In the genomic region with DNA sequence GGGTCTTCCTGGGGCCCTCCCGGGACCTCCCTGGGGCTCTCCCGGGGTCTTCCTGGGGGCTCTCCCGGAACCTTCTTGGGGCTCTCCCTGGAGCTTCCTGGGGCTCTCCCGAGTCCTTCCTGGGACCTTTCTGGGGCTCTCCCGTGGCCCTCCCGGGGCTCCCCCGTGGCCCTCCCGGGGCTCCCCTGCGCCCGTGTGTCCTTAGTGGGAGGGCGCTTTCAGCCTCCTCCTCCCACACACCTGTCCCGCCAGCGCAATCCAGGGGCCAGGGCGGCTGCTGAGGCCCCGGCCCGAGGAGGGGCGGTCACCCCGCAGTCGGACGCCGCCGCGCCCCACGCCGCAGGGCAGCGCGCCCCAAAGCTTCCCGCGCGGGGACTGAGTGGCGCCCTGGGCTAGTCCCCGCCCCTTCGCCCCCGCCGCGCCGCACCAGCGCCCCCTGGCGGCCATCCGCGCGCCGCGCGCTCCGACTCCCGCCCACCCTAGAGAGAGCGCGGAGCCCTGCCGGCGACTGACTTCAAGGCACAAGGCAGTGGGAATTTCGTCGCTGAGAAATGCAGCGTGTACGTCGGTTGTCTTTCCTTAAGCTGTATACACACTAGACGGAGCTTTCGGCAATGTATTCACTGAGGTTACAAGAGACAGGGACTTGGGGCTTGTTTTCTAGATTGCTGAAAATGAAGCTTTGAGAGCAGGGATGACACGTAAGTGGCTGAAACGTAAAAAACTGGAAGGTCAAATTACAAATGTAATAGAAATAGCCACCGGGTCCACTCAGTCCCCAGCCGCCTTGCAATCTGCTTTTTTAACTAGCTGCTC, we compare ENCODE assay signal across 1 cellular context.
TF ChIP-seq lines count a peak whose summit lies in the region.

No MANE protein-coding gene starts in this region.

TF ChIP-seq in K562, 482 proteins besides CTCF, POLR2A, EP300 and RAD21 (continued from another document):
- TF ChIP-seq E2F4 (CRISPR knock-in tag; IDR thresholded peaks at IDR 0.05; ENCODE audit: low read depth) (0 out of 2 replicates have a peak, but pooled peaks have one; percentile 42), ZKSCAN1 (IDR thresholded peaks at IDR 0.05; ENCODE audit: low read depth, low read length) (no peak), THRA (IDR thresholded peaks at IDR 0.05) (no peak), MAFK (IDR thresholded peaks at IDR 0.05; ENCODE audit: low read length) (no peak), VEZF1 (CRISPR knock-in tag; IDR thresholded peaks at IDR 0.05) (peak; percentile 92), ASH1L (IDR thresholded peaks at IDR 0.05; ENCODE audit: borderline replicate concordance, low read depth, partially characterized antibody) (no peak), MTA3 (IDR thresholded peaks at IDR 0.05; ENCODE audit: borderline replicate concordance) (peak; percentile 54; the same call in 1 of the 2 replicates)
- TF ChIP-seq, protein P1, sequence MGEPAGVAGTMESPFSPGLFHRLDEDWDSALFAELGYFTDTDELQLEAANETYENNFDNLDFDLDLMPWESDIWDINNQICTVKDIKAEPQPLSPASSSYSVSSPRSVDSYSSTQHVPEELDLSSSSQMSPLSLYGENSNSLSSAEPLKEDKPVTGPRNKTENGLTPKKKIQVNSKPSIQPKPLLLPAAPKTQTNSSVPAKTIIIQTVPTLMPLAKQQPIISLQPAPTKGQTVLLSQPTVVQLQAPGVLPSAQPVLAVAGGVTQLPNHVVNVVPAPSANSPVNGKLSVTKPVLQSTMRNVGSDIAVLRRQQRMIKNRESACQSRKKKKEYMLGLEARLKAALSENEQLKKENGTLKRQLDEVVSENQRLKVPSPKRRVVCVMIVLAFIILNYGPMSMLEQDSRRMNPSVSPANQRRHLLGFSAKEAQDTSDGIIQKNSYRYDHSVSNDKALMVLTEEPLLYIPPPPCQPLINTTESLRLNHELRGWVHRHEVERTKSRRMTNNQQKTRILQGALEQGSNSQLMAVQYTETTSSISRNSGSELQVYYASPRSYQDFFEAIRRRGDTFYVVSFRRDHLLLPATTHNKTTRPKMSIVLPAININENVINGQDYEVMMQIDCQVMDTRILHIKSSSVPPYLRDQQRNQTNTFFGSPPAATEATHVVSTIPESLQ (CRISPR knock-in tag; IDR thresholded peaks at IDR 0.05): no peak
- TF ChIP-seq, protein P2, sequence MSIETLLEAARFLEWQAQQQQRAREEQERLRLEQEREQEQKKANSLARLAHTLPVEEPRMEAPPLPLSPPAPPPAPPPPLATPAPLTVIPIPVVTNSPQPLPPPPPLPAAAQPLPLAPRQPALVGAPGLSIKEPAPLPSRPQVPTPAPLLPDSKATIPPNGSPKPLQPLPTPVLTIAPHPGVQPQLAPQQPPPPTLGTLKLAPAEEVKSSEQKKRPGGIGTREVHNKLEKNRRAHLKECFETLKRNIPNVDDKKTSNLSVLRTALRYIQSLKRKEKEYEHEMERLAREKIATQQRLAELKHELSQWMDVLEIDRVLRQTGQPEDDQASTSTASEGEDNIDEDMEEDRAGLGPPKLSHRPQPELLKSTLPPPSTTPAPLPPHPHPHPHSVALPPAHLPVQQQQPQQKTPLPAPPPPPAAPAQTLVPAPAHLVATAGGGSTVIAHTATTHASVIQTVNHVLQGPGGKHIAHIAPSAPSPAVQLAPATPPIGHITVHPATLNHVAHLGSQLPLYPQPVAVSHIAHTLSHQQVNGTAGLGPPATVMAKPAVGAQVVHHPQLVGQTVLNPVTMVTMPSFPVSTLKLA (conservative IDR thresholded peaks at IDR 0.05): peak in 1 of 2 experiments; percentile 17; a peak in 1 of 4 replicates
- TF ChIP-seq, protein P3, sequence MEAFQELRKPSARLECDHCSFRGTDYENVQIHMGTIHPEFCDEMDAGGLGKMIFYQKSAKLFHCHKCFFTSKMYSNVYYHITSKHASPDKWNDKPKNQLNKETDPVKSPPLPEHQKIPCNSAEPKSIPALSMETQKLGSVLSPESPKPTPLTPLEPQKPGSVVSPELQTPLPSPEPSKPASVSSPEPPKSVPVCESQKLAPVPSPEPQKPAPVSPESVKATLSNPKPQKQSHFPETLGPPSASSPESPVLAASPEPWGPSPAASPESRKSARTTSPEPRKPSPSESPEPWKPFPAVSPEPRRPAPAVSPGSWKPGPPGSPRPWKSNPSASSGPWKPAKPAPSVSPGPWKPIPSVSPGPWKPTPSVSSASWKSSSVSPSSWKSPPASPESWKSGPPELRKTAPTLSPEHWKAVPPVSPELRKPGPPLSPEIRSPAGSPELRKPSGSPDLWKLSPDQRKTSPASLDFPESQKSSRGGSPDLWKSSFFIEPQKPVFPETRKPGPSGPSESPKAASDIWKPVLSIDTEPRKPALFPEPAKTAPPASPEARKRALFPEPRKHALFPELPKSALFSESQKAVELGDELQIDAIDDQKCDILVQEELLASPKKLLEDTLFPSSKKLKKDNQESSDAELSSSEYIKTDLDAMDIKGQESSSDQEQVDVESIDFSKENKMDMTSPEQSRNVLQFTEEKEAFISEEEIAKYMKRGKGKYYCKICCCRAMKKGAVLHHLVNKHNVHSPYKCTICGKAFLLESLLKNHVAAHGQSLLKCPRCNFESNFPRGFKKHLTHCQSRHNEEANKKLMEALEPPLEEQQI (IDR thresholded peaks at IDR 0.05): no peak
